Comparison of ENCODE assay signal across 28 cellular contexts in genomic region chr2:142174176-142174575, GRCh38. TPM values are rescaled to one million over a fixed set of nuclear protein-coding genes. Genes with fewer than 3 reads are reported as not detected.
"Had no signal": no experiment of that assay in that cellular context is flagged by ENCODE, and none has a peak within 500 bp of the region (broad histone marks: within the 10 kb centered on the region; RNA-seq: fewer than 3 reads in every experiment).

No MANE protein-coding gene starts in this region.

- H3K36me3 ChIP-seq: left ventricle myocardium inferior, neural progenitor cell, neutrophil, right atrium auricular region, right lobe of liver, stomach, thyroid gland, transverse colon, upper lobe of left lung, vagina had no signal

- H2AFZ ChIP-seq: neural progenitor cell, parathyroid adenoma had no signal

- H3K4me1 ChIP-seq: left ventricle myocardium inferior, neural progenitor cell, parathyroid adenoma, psoas muscle, right atrium auricular region, stomach, testis, thyroid gland, transverse colon, upper lobe of left lung, vagina had no signal

- ATAC-seq: natural killer cell; psoas muscle; right lobe of liver; stimulated activated naive B cell treated with anti-CD40 and anti-IgM and Interleukin-4, amounts not matched to agents 10 μg/mL and 1 μg/mL and 100 μg/mL, for 72 hours; stimulated activated naive CD8-positive, alpha-beta T cell treated with anti-CD3 and anti-CD28 coated beads, Interleukin-15, Interleukin-2, amounts not matched to agents 100 U/mL and 50 U/mL, for 24 hours had no signal

- H3K27ac ChIP-seq: left ventricle myocardium inferior, neural progenitor cell, neutrophil, parathyroid adenoma, psoas muscle, right atrium auricular region, right lobe of liver, stomach, testis, thyroid gland, transverse colon, upper lobe of left lung, vagina had no signal

- H3K9ac ChIP-seq: neural progenitor cell, parathyroid adenoma had no signal

- H3K4me3 ChIP-seq: left ventricle myocardium inferior, lung, neural progenitor cell, psoas muscle, right atrium auricular region, right lobe of liver, smooth muscle cell, stomach, testis, thyroid gland, transverse colon, upper lobe of left lung, vagina had no signal

- H3K79me2 ChIP-seq: parathyroid adenoma had no signal

- H3K4me2 ChIP-seq: neural progenitor cell, smooth muscle cell had no signal

- H3K27me3 ChIP-seq: neural progenitor cell, neutrophil, right atrium auricular region, right lobe of liver, stomach, testis, thyroid gland, transverse colon, upper lobe of left lung, vagina had no signal

- DNase-seq: hypothalamus; immature natural killer cell; kidney; left ventricle myocardium inferior; mesendoderm; naive B cell; natural killer cell; nephron progenitor cell; occipital lobe; psoas muscle; right lobe of liver; stimulated activated CD4-positive, alpha-beta T cell treated with anti-CD3 and anti-CD28 coated beads, Interleukin-2, amount 100 ng/mL, for 24 hours; stimulated activated CD4-positive, alpha-beta T cell treated with anti-CD3 and anti-CD28 coated beads, Interleukin-4, amount 100 ng/mL, for 1 hour; stimulated activated naive B cell treated with anti-CD40 and anti-IgM and Interleukin-4, amounts not matched to agents 10 μg/mL and 1 μg/mL and 100 μg/mL, for 72 hours; stimulated activated naive CD8-positive, alpha-beta T cell treated with anti-CD3 and anti-CD28 coated beads, Interleukin-15, Interleukin-2, amounts not matched to agents 100 U/mL and 50 U/mL, for 24 hours; stomach; testis; thyroid gland; transverse colon; upper lobe of left lung had no signal

- FAIRE-seq: islet of Langerhans, kidney had no signal

- H3K9me3 ChIP-seq: left ventricle myocardium inferior, neutrophil, psoas muscle, right atrium auricular region, right lobe of liver, stomach, testis, thyroid gland, transverse colon, upper lobe of left lung, vagina had no signal

RNA-seq across cellular contexts. Expression of gene LRP1B, which starts 43.4 kb away (rescaled TPM):
- polyA plus RNA-seq: immature natural killer cell had no signal
